Comparison of ENCODE assay signal across 1 cellular context in the genomic region with DNA sequence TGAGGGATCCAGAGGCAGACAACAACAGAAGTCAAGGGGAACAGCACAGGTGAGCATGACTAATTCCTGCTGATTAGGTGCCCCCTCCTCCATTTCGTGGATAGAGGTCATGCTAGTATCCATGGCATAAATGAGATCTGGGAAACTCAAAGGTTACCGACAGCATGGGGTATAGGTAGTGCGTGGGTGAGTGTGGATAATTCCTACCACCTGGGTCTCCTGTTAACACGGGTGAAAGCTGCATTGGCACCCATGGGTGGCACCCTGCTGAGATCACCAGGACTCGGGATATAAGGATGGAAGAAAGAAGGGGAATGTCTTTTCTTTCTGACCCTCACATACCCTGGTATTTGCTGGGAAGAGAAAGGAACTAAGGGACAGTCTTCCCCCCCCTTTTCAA.
TF ChIP-seq lines count a peak whose summit lies in the region.

No MANE protein-coding gene starts in this region.

TF ChIP-seq in K562, 482 proteins besides CTCF, POLR2A, EP300 and RAD21 (continued from another document and continues in another):
- TF ChIP-seq, protein P1, sequence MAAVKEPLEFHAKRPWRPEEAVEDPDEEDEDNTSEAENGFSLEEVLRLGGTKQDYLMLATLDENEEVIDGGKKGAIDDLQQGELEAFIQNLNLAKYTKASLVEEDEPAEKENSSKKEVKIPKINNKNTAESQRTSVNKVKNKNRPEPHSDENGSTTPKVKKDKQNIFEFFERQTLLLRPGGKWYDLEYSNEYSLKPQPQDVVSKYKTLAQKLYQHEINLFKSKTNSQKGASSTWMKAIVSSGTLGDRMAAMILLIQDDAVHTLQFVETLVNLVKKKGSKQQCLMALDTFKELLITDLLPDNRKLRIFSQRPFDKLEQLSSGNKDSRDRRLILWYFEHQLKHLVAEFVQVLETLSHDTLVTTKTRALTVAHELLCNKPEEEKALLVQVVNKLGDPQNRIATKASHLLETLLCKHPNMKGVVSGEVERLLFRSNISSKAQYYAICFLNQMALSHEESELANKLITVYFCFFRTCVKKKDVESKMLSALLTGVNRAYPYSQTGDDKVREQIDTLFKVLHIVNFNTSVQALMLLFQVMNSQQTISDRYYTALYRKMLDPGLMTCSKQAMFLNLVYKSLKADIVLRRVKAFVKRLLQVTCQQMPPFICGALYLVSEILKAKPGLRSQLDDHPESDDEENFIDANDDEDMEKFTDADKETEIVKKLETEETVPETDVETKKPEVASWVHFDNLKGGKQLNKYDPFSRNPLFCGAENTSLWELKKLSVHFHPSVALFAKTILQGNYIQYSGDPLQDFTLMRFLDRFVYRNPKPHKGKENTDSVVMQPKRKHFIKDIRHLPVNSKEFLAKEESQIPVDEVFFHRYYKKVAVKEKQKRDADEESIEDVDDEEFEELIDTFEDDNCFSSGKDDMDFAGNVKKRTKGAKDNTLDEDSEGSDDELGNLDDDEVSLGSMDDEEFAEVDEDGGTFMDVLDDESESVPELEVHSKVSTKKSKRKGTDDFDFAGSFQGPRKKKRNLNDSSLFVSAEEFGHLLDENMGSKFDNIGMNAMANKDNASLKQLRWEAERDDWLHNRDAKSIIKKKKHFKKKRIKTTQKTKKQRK (IDR thresholded peaks at IDR 0.05; ENCODE audit: borderline replicate concordance, low read depth, low read length) = peak; percentile 23; the same call in 1 of the 2 replicates
- no peak for TF ChIP-seq STAT5B (CRISPR knock-in tag; IDR thresholded peaks at IDR 0.05)
- no peak for TF ChIP-seq RNF2 (IDR thresholded peaks at IDR 0.05)
- TF ChIP-seq, protein P2, sequence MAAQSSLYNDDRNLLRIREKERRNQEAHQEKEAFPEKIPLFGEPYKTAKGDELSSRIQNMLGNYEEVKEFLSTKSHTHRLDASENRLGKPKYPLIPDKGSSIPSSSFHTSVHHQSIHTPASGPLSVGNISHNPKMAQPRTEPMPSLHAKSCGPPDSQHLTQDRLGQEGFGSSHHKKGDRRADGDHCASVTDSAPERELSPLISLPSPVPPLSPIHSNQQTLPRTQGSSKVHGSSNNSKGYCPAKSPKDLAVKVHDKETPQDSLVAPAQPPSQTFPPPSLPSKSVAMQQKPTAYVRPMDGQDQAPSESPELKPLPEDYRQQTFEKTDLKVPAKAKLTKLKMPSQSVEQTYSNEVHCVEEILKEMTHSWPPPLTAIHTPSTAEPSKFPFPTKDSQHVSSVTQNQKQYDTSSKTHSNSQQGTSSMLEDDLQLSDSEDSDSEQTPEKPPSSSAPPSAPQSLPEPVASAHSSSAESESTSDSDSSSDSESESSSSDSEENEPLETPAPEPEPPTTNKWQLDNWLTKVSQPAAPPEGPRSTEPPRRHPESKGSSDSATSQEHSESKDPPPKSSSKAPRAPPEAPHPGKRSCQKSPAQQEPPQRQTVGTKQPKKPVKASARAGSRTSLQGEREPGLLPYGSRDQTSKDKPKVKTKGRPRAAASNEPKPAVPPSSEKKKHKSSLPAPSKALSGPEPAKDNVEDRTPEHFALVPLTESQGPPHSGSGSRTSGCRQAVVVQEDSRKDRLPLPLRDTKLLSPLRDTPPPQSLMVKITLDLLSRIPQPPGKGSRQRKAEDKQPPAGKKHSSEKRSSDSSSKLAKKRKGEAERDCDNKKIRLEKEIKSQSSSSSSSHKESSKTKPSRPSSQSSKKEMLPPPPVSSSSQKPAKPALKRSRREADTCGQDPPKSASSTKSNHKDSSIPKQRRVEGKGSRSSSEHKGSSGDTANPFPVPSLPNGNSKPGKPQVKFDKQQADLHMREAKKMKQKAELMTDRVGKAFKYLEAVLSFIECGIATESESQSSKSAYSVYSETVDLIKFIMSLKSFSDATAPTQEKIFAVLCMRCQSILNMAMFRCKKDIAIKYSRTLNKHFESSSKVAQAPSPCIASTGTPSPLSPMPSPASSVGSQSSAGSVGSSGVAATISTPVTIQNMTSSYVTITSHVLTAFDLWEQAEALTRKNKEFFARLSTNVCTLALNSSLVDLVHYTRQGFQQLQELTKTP (IDR thresholded peaks at IDR 0.05; ENCODE audit: low read depth in 1 of 2, partially characterized antibody in 2 of 2) = no peak
- no peak for TF ChIP-seq SMAD2 (IDR thresholded peaks at IDR 0.05; ENCODE audit: low read depth, low read length)
- TF ChIP-seq, protein P3, sequence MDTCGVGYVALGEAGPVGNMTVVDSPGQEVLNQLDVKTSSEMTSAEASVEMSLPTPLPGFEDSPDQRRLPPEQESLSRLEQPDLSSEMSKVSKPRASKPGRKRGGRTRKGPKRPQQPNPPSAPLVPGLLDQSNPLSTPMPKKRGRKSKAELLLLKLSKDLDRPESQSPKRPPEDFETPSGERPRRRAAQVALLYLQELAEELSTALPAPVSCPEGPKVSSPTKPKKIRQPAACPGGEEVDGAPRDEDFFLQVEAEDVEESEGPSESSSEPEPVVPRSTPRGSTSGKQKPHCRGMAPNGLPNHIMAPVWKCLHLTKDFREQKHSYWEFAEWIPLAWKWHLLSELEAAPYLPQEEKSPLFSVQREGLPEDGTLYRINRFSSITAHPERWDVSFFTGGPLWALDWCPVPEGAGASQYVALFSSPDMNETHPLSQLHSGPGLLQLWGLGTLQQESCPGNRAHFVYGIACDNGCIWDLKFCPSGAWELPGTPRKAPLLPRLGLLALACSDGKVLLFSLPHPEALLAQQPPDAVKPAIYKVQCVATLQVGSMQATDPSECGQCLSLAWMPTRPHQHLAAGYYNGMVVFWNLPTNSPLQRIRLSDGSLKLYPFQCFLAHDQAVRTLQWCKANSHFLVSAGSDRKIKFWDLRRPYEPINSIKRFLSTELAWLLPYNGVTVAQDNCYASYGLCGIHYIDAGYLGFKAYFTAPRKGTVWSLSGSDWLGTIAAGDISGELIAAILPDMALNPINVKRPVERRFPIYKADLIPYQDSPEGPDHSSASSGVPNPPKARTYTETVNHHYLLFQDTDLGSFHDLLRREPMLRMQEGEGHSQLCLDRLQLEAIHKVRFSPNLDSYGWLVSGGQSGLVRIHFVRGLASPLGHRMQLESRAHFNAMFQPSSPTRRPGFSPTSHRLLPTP (IDR thresholded peaks at IDR 0.05; ENCODE audit: borderline replicate concordance, extremely low read depth, insufficient read length) = no peak
- no peak for TF ChIP-seq ESRRA (IDR thresholded peaks at IDR 0.05; ENCODE audit: borderline replicate concordance, low read depth)
- TF ChIP-seq CBX1 (IDR thresholded peaks at IDR 0.05; ENCODE audit: low read depth) = peak; percentile 87; the same call in 1 of the 2 replicates
- TF ChIP-seq ELF4 (CRISPR knock-in tag; IDR thresholded peaks at IDR 0.05) = no peak
- TF ChIP-seq ZNF253 (CRISPR knock-in tag; conservative IDR thresholded peaks at IDR 0.05) = no peak
- TF ChIP-seq ILK (tag; IDR thresholded peaks at IDR 0.05; ENCODE audit: borderline replicate concordance, low read depth) = no peak
- TF ChIP-seq HNRNPL (IDR thresholded peaks at IDR 0.05; ENCODE audit: low read depth, low read length) = no peak
- TF ChIP-seq POU5F1 (IDR thresholded peaks at IDR 0.05; ENCODE audit: borderline replicate concordance, low read depth, low read length, partially characterized antibody) = no peak
- TF ChIP-seq, protein P4, sequence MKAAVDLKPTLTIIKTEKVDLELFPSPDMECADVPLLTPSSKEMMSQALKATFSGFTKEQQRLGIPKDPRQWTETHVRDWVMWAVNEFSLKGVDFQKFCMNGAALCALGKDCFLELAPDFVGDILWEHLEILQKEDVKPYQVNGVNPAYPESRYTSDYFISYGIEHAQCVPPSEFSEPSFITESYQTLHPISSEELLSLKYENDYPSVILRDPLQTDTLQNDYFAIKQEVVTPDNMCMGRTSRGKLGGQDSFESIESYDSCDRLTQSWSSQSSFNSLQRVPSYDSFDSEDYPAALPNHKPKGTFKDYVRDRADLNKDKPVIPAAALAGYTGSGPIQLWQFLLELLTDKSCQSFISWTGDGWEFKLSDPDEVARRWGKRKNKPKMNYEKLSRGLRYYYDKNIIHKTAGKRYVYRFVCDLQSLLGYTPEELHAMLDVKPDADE (conservative IDR thresholded peaks at IDR 0.05; ENCODE audit: control insufficient read depth, low read depth, low read length) = no peak
- TF ChIP-seq CBX5 (IDR thresholded peaks at IDR 0.05; ENCODE audit: borderline replicate concordance, low read depth) = peak; percentile 97
- no peak for TF ChIP-seq ZNF263 (CRISPR knock-in tag; IDR thresholded peaks at IDR 0.05; ENCODE audit: borderline replicate concordance)
- peak; percentile 67; the same call in 1 of the 2 replicates for TF ChIP-seq HLTF (IDR thresholded peaks at IDR 0.05)
- TF ChIP-seq, protein P5, sequence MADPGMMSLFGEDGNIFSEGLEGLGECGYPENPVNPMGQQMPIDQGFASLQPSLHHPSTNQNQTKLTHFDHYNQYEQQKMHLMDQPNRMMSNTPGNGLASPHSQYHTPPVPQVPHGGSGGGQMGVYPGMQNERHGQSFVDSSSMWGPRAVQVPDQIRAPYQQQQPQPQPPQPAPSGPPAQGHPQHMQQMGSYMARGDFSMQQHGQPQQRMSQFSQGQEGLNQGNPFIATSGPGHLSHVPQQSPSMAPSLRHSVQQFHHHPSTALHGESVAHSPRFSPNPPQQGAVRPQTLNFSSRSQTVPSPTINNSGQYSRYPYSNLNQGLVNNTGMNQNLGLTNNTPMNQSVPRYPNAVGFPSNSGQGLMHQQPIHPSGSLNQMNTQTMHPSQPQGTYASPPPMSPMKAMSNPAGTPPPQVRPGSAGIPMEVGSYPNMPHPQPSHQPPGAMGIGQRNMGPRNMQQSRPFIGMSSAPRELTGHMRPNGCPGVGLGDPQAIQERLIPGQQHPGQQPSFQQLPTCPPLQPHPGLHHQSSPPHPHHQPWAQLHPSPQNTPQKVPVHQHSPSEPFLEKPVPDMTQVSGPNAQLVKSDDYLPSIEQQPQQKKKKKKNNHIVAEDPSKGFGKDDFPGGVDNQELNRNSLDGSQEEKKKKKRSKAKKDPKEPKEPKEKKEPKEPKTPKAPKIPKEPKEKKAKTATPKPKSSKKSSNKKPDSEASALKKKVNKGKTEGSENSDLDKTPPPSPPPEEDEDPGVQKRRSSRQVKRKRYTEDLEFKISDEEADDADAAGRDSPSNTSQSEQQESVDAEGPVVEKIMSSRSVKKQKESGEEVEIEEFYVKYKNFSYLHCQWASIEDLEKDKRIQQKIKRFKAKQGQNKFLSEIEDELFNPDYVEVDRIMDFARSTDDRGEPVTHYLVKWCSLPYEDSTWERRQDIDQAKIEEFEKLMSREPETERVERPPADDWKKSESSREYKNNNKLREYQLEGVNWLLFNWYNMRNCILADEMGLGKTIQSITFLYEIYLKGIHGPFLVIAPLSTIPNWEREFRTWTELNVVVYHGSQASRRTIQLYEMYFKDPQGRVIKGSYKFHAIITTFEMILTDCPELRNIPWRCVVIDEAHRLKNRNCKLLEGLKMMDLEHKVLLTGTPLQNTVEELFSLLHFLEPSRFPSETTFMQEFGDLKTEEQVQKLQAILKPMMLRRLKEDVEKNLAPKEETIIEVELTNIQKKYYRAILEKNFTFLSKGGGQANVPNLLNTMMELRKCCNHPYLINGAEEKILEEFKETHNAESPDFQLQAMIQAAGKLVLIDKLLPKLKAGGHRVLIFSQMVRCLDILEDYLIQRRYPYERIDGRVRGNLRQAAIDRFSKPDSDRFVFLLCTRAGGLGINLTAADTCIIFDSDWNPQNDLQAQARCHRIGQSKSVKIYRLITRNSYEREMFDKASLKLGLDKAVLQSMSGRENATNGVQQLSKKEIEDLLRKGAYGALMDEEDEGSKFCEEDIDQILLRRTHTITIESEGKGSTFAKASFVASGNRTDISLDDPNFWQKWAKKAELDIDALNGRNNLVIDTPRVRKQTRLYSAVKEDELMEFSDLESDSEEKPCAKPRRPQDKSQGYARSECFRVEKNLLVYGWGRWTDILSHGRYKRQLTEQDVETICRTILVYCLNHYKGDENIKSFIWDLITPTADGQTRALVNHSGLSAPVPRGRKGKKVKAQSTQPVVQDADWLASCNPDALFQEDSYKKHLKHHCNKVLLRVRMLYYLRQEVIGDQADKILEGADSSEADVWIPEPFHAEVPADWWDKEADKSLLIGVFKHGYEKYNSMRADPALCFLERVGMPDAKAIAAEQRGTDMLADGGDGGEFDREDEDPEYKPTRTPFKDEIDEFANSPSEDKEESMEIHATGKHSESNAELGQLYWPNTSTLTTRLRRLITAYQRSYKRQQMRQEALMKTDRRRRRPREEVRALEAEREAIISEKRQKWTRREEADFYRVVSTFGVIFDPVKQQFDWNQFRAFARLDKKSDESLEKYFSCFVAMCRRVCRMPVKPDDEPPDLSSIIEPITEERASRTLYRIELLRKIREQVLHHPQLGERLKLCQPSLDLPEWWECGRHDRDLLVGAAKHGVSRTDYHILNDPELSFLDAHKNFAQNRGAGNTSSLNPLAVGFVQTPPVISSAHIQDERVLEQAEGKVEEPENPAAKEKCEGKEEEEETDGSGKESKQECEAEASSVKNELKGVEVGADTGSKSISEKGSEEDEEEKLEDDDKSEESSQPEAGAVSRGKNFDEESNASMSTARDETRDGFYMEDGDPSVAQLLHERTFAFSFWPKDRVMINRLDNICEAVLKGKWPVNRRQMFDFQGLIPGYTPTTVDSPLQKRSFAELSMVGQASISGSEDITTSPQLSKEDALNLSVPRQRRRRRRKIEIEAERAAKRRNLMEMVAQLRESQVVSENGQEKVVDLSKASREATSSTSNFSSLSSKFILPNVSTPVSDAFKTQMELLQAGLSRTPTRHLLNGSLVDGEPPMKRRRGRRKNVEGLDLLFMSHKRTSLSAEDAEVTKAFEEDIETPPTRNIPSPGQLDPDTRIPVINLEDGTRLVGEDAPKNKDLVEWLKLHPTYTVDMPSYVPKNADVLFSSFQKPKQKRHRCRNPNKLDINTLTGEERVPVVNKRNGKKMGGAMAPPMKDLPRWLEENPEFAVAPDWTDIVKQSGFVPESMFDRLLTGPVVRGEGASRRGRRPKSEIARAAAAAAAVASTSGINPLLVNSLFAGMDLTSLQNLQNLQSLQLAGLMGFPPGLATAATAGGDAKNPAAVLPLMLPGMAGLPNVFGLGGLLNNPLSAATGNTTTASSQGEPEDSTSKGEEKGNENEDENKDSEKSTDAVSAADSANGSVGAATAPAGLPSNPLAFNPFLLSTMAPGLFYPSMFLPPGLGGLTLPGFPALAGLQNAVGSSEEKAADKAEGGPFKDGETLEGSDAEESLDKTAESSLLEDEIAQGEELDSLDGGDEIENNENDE (IDR thresholded peaks at IDR 0.05; ENCODE audit: low read depth, low read length) = no peak
- TF ChIP-seq RBM34 (IDR thresholded peaks at IDR 0.05; ENCODE audit: borderline replicate concordance, insufficient read depth, low read length) = no peak
- TF ChIP-seq, protein P6, sequence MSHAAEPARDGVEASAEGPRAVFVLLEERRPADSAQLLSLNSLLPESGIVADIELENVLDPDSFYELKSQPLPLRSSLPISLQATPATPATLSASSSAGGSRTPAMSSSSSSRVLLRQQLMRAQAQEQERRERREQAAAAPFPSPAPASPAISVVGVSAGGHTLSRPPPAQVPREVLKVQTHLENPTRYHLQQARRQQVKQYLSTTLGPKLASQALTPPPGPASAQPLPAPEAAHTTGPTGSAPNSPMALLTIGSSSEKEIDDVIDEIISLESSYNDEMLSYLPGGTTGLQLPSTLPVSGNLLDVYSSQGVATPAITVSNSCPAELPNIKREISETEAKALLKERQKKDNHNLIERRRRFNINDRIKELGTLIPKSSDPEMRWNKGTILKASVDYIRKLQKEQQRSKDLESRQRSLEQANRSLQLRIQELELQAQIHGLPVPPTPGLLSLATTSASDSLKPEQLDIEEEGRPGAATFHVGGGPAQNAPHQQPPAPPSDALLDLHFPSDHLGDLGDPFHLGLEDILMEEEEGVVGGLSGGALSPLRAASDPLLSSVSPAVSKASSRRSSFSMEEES (CRISPR knock-in tag; IDR thresholded peaks at IDR 0.05) = no peak
- TF ChIP-seq, protein P7, sequence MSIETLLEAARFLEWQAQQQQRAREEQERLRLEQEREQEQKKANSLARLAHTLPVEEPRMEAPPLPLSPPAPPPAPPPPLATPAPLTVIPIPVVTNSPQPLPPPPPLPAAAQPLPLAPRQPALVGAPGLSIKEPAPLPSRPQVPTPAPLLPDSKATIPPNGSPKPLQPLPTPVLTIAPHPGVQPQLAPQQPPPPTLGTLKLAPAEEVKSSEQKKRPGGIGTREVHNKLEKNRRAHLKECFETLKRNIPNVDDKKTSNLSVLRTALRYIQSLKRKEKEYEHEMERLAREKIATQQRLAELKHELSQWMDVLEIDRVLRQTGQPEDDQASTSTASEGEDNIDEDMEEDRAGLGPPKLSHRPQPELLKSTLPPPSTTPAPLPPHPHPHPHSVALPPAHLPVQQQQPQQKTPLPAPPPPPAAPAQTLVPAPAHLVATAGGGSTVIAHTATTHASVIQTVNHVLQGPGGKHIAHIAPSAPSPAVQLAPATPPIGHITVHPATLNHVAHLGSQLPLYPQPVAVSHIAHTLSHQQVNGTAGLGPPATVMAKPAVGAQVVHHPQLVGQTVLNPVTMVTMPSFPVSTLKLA (conservative IDR thresholded peaks at IDR 0.05) = no peak
